Comparison of ENCODE assay signal across 9 cellular contexts in the genomic region with DNA sequence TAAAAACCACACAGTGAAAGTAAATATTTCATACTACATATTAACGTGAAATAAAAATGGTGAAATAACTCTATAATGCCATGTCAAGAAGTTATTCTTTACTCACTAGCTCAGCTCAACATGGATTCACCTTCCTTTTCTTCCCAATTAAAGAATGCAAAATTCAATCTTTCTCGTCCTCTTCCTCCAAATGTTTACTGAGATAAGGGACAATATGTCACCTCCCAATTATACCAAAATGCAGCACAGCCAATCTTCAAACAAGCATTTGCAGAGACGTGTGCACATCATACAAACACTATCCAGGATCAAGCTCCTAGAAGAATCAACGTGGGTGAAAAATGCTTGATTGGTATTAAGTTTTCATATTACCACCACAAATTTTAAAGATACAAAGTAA. TPM values are rescaled to one million over a fixed set of nuclear protein-coding genes. Genes with fewer than 3 reads are reported as not detected.
DNase-seq lines count a peak whose midpoint lies in the region; ATAC-seq and TF ChIP-seq lines count a peak whose summit lies in the region.
"Had no signal": no experiment of that assay in that cellular context is flagged by ENCODE, and none has a peak within 500 bp of the region (broad histone marks: within the 10 kb centered on the region; RNA-seq: fewer than 3 reads in every experiment).

No MANE protein-coding gene starts in this region.

- H3K27ac ChIP-seq in cardiac muscle cell (peak overlapping the region; percentile 59), thyroid gland (peak overlapping the region in 2 of 3 donors; percentile 5 to 38), MM.1S (ENCODE audit: low read length) (no peak overlapping the region)

- H3K27me3 ChIP-seq in cardiac muscle cell (no peaks in the 10 kb centered on the region), thyroid gland (no peaks in the 10 kb centered on the region), MM.1S (replicated peaks; ENCODE audit: insufficient read depth, low read length) (no peaks in the 10 kb centered on the region)

- 59 to 60% methylated on average over 4 of the region's 4 CpGs for WGBS in thyroid gland, 2 donors

- H3K4me1 Mint-ChIP-seq in activated CD8-positive, alpha-beta T cell treated with anti-CD3 and anti-CD28 coated beads for 36 hours (ENCODE audit: low read depth) = peaks cover 83% of the 10 kb centered on the region
- H3K4me1 Mint-ChIP-seq in immature natural killer cell = peaks cover 95 to 99% of the 10 kb centered on the region in 2 donors

- no peak for TF ChIP-seq POLR2A in thyroid gland (IDR thresholded peaks at IDR 0.05)

- H3K9me2 ChIP-seq in MM.1S (replicated peaks; ENCODE audit: insufficient read depth, low read length) = no peaks in the 10 kb centered on the region

- H3K4me2 ChIP-seq in MM.1S (ENCODE audit: low read depth, low read length) = no peak overlapping the region

- POLR2A ChIA-PET in activated CD8-positive, alpha-beta T cell treated with anti-CD3 and anti-CD28 coated beads for 36 hours (lab: Charles Lee) = interaction anchor here (0.8 to 1.7 kb wide), 7 partner anchors 9 to 48 kb away, joined by 3 to 8 read pairs (median 3); no protein-coding TSS in a partner anchor

- no peak overlapping the region for H2AFZ ChIP-seq in MM.1S (ENCODE audit: low read length)

- H3K9me3 ChIP-seq in cardiac muscle cell (ENCODE audit: low read depth) (no peaks in the 10 kb centered on the region), thyroid gland (no peaks in the 10 kb centered on the region), MM.1S (replicated peaks; ENCODE audit: insufficient read depth, low read length) (no peaks in the 10 kb centered on the region)

- ATAC-seq in Right ventricle myocardium inferior (no peak), GM21423 (IDR thresholded peaks at IDR 0.05; ENCODE audit: unreplicated experiment) (no peak)
- ATAC-seq in activated CD8-positive, alpha-beta T cell treated with anti-CD3 and anti-CD28 coated beads for 36 hours = no peak

- H4K20me1 ChIP-seq in MM.1S (ENCODE audit: insufficient read depth, low read length) = peaks cover 65% of the 10 kb centered on the region

- H3F3A ChIP-seq in MM.1S (ENCODE audit: insufficient read depth, low read length) = no peaks in the 10 kb centered on the region; the same call in 1 of the 2 replicates

- CTCF ChIA-PET in activated CD8-positive, alpha-beta T cell treated with anti-CD3 and anti-CD28 coated beads for 36 hours (lab: Charles Lee) = interaction anchor here (1.0 to 1.6 kb wide), 6 partner anchors 9 to 61 kb away, joined by 3 to 6 read pairs (median 4); no protein-coding TSS in a partner anchor

- peaks cover 58% of the 10 kb centered on the region for H3K4me1 ChIP-seq in cardiac muscle cell (ENCODE audit: low read depth)
- peaks cover 63 to 79% of the 10 kb centered on the region in 2 donors for H3K4me1 ChIP-seq in thyroid gland
- H3K4me1 ChIP-seq in MM.1S (ENCODE audit: low read length) = peaks cover 26% of the 10 kb centered on the region

- H3K4me3 Mint-ChIP-seq in activated CD8-positive, alpha-beta T cell treated with anti-CD3 and anti-CD28 coated beads for 36 hours = peak overlapping the region; percentile 89
- H3K4me3 Mint-ChIP-seq in immature natural killer cell = peak overlapping the region; percentile 7 to 75 (median 62)

- H3K27ac Mint-ChIP-seq in activated CD8-positive, alpha-beta T cell treated with anti-CD3 and anti-CD28 coated beads for 36 hours = peak overlapping the region; percentile 98
- H3K27ac Mint-ChIP-seq in immature natural killer cell = peak overlapping the region; percentile 38 to 91 (median 81)

- no peak for DNase-seq in cardiac muscle cell (ENCODE audit: low read depth in 1 of 2, low spot score in 1 of 2)
- DNase-seq in Right ventricle myocardium inferior (ENCODE audit: missing footprints) = no peak
- DNase-seq in activated CD8-positive, alpha-beta T cell treated with anti-CD3 and anti-CD28 coated beads for 36 hours = no peak
- DNase-seq in immature natural killer cell = no peak
- DNase-seq in thyroid gland = no peak
- DNase-seq in NCI-H146 treated with DMSO at 0.1 percent for 48 hours (lab: John Stamatoyannopoulos, UW; ENCODE audit: unreplicated experiment) = no peak
- no peak for DNase-seq in MM.1S
- DNase-seq: NCI-H1694 had no signal

- H3K36me3 ChIP-seq in cardiac muscle cell = no peaks in the 10 kb centered on the region
- H3K36me3 ChIP-seq in thyroid gland = no peaks in the 10 kb centered on the region
- no peaks in the 10 kb centered on the region for H3K36me3 ChIP-seq in MM.1S (replicated peaks; ENCODE audit: insufficient read depth, low read length)

- H3K4me3 ChIP-seq in cardiac muscle cell (no peak overlapping the region), thyroid gland (replicated peaks in 1 of 3) (no peak overlapping the region), MM.1S (ENCODE audit: low read length) (no peak overlapping the region)

- intact Hi-C loops in Right ventricle myocardium inferior (cut with DNase I) = no loop called here
- intact Hi-C loops in activated CD8-positive, alpha-beta T cell treated with anti-CD3 and anti-CD28 coated beads for 36 hours (cut with micrococcal nuclease) = loop anchor here (5.0 kb wide), 1 partner anchor 44 kb away; no protein-coding TSS in a partner anchor
- intact Hi-C loops in thyroid gland (cut with DNase I) = no loop called here

- H3K36me3 Mint-ChIP-seq in activated CD8-positive, alpha-beta T cell treated with anti-CD3 and anti-CD28 coated beads for 36 hours (ENCODE audit: low read depth) = peaks cover 51% of the 10 kb centered on the region
- no peaks in the 10 kb centered on the region for H3K36me3 Mint-ChIP-seq in immature natural killer cell

- no peaks in the 10 kb centered on the region for H3K9me3 Mint-ChIP-seq in activated CD8-positive, alpha-beta T cell treated with anti-CD3 and anti-CD28 coated beads for 36 hours
- no peaks in the 10 kb centered on the region for H3K9me3 Mint-ChIP-seq in immature natural killer cell

- H3K79me2 ChIP-seq in MM.1S (ENCODE audit: low read length) = peaks cover 98% of the 10 kb centered on the region

- H3K9ac ChIP-seq in MM.1S (ENCODE audit: low read length) = no peak overlapping the region

- no peaks in the 10 kb centered on the region for H3K27me3 Mint-ChIP-seq in activated CD8-positive, alpha-beta T cell treated with anti-CD3 and anti-CD28 coated beads for 36 hours
- H3K27me3 Mint-ChIP-seq in immature natural killer cell (ENCODE audit: low read depth in 3 of 3) = peaks cover 0 to 2% (median 2%) of the 10 kb centered on the region in 3 donors

- TF ChIP-seq CTCF in cardiac muscle cell (IDR thresholded peaks at IDR 0.05; ENCODE audit: low read depth, low read length) = no peak
- no peak for TF ChIP-seq CTCF in activated CD8-positive, alpha-beta T cell treated with anti-CD3 and anti-CD28 coated beads for 36 hours (IDR thresholded peaks at IDR 0.05)
- TF ChIP-seq CTCF in thyroid gland (IDR thresholded peaks at IDR 0.05) = no peak
- TF ChIP-seq CTCF in MM.1S (IDR thresholded peaks at IDR 0.05; ENCODE audit: low read length) = no peak

RNA-seq across cellular contexts. Expression of a gene that starts 7.3 kb away (rescaled TPM):
- 105 and 161 TPM in 2 replicates for total RNA-seq in cardiac muscle cell
- 285 and 366 TPM in 2 replicates for polyA plus RNA-seq in cardiac muscle cell
- 249 TPM for total RNA-seq in Right ventricle myocardium inferior
- 100 to 1,000 TPM; 273 to 296 TPM for total RNA-seq in activated CD8-positive, alpha-beta T cell treated with anti-CD3 and anti-CD28 coated beads for 36 hours
- polyA plus RNA-seq in immature natural killer cell = 100 to 1,000 TPM; 300 to 552 (median 460) TPM
- total RNA-seq in thyroid gland = 100 to 1,000 TPM; 204 to 507 (median 328) TPM
